ENCODE assay signal across 16 cellular contexts in the genomic region with DNA sequence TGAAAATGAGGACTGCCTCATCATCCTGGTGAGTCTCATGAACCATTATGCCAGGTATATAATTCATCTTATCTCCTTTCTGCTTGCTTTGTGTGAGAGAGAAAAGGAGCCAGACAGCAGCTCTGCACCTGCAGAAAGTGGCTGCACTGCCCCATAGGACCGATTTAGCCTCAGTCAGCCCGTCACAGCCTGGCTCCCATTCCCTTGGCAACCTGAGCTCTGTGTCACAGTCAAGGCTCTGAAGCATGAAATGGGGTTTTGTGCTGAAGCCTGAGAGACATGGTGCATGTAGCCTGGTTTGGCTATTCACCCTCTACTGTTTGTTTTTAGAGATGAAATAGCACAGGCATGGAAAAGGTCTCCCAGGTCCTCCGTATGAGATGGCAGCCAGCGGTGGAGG.
A peak's percentile ranks its signal among the peaks of the same experiment; 100 is the strongest.
DNase-seq lines count a peak whose midpoint lies in the region; ATAC-seq, FAIRE-seq and TF ChIP-seq lines count a peak whose summit lies in the region.
"Had no signal": no experiment of that assay in that cellular context is flagged by ENCODE, and none has a peak within 500 bp of the region (broad histone marks: within the 10 kb centered on the region; RNA-seq: fewer than 3 reads in every experiment).

No MANE protein-coding gene starts in this region.

- peaks cover 43 to 60% (median 46%) of the 10 kb centered on the region in 3 donors for H3K4me1 ChIP-seq in pancreas

- no peaks in the 10 kb centered on the region for H3K36me3 ChIP-seq in pancreas

- H3K27me3 ChIP-seq in pancreas, result no peaks in the 10 kb centered on the region

- no peak for TF ChIP-seq CTCF in pancreas (IDR thresholded peaks at IDR 0.05)
- no peak for TF ChIP-seq CTCF in omental fat pad (IDR thresholded peaks at IDR 0.05)

- peak overlapping the region; percentile 28 to 69 (median 61) for H3K27ac ChIP-seq in pancreas
- H3K27ac ChIP-seq: 22Rv1, SK-N-MC had no signal

- intact Hi-C loops in pancreas (cut with DNase I), result no loop called here

- ATAC-seq in HG02981 (IDR thresholded peaks at IDR 0.05; ENCODE audit: unreplicated experiment) (peak; percentile 64), pancreas (peak; percentile 81 to 91 (median 90)), omental fat pad (ENCODE audit: low FRiP score) (no peak)
- ATAC-seq: HCT116, natural killer cell had no signal

- H3K4me3 ChIP-seq in pancreas, result no peak overlapping the region
- H3K4me3 ChIP-seq: SK-N-MC had no signal

- no peaks in the 10 kb centered on the region for H3K9me3 ChIP-seq in pancreas

- FAIRE-seq in pancreas (lab: Jason Lieb, UNC), result no peak
- FAIRE-seq: HTR-8/SVneo had no signal

- 20 to 30% methylated on average over 4 of the region's 4 CpGs for WGBS in pancreas, 2 donors

- peak; percentile 6 for DNase-seq in DMS153 (lab: John Stamatoyannopoulos, UW)
- no peak for DNase-seq in DMS153 treated with DMSO at 0.1 percent for 48 hours (lab: John Stamatoyannopoulos, UW; ENCODE audit: unreplicated experiment)
- peak; percentile 36 for DNase-seq in NCI-H2196 (lab: John Stamatoyannopoulos, UW; ENCODE audit: unreplicated experiment)
- DNase-seq in pancreas, result peak; percentile 71 to 89 (median 87)
- DNase-seq in middle frontal gyrus (ENCODE audit: extremely low spot score, low spot score), result no peak
- DNase-seq in omental fat pad (ENCODE audit: low spot score), result no peak
- no peak for DNase-seq in NCI-H510A treated with DMSO at 0.1 percent for 48 hours (lab: John Stamatoyannopoulos, UW)
- DNase-seq: activated CD4-positive, alpha-beta T cell treated with anti-CD3 and anti-CD28 coated beads for 48 hours; activated gamma-delta T cell treated with Interleukin-2 at 50 U/mL for 16 hours; natural killer cell; stimulated activated CD4-positive, alpha-beta T cell treated with anti-CD3 and anti-CD28 coated beads, Interleukin-12 subunit alpha, Interleukin-12 subunit beta, amount 100 ng/mL, for 4 hours had no signal

Comparison
In these comparisons a context has a peak if more than half of its experiments do, and no peak if none do; other contexts are left out.
1. DNase-seq: peak in DMS153 (single experiment), NCI-H2196 (single experiment) and pancreas (6 of 6); none in DMS153 treated with DMSO at 0.1 percent for 48 hours (single experiment), middle frontal gyrus (single experiment), omental fat pad (single experiment) and NCI-H510A treated with DMSO at 0.1 percent for 48 hours (single experiment).